Comparison of ENCODE assay signal across 8 cellular contexts in genomic region chr9:125521462-125522327, GRCh38.
DNase-seq lines count a peak whose midpoint lies in the region; FAIRE-seq and TF ChIP-seq lines count a peak whose summit lies in the region.

No MANE protein-coding gene starts in this region.

- no peaks in the 10 kb centered on the region for H3K36me3 ChIP-seq in testis (ENCODE audit: low read depth, missing control alignments)

- H3K27me3 ChIP-seq in testis, result no peaks in the 10 kb centered on the region

- intact Hi-C loops in lower leg skin (cut with DNase I; ENCODE audit: low total_unique reads), result no loop called here
- intact Hi-C loops in testis (cut with DNase I; ENCODE audit: low total_unique reads), result no loop called here

- peak; percentile 78 for FAIRE-seq in GM19239 (lab: Jason Lieb, UNC)

- no peaks in the 10 kb centered on the region for H3K9me3 ChIP-seq in testis

- H3K4me3 ChIP-seq in choroid plexus epithelial cell (ENCODE audit: low read depth, low read length), result no peak overlapping the region
- H3K4me3 ChIP-seq in lower leg skin (ENCODE audit: low read depth, poor library complexity, severe bottlenecking), result no peak overlapping the region
- H3K4me3 ChIP-seq in testis, result no peak overlapping the region

- H3K27ac ChIP-seq in testis, result no peak overlapping the region

- DNase-seq in GM19239 (ENCODE audit: insufficient read length, low spot score) (no peak), RPMI8226 (peak; percentile 23), choroid plexus epithelial cell (ENCODE audit: low read depth) (peak; percentile 96), pulmonary artery endothelial cell (ENCODE audit: low read depth, low spot score) (peak; percentile 71), lower leg skin (ENCODE audit: low spot score in 2 of 2) (no peak), NCI-H2029 treated with DMSO at 0.1 percent for 48 hours (lab: John Stamatoyannopoulos, UW) (no peak), testis (no peak), activated gamma-delta T cell (lab: John Stamatoyannopoulos, UW) (no peak)

- no peaks in the 10 kb centered on the region for H3K4me1 ChIP-seq in testis

- TF ChIP-seq POLR2A in lower leg skin (IDR thresholded peaks at IDR 0.05) (no peak), testis (IDR thresholded peaks at IDR 0.05) (no peak)

- 66% methylated on average over 3 of the region's 3 CpGs for WGBS in lower leg skin, 2 donors
- WGBS in testis, 2 donors, result 81 to 86% methylated on average over 3 of the region's 3 CpGs

- TF ChIP-seq CTCF in choroid plexus epithelial cell (conservative IDR thresholded peaks at IDR 0.05; ENCODE audit: low read depth, low read length), result no peak
- TF ChIP-seq CTCF in lower leg skin (IDR thresholded peaks at IDR 0.05), result no peak
- no peak for TF ChIP-seq CTCF in testis (IDR thresholded peaks at IDR 0.05)

Comparison
In these comparisons a context has a peak if more than half of its experiments do, and no peak if none do; other contexts are left out.
1. DNase-seq: peak in RPMI8226 (single experiment), choroid plexus epithelial cell (single experiment) and pulmonary artery endothelial cell (single experiment); none in GM19239 (single experiment), lower leg skin (0 of 2), NCI-H2029 treated with DMSO at 0.1 percent for 48 hours (single experiment), testis (single experiment) and activated gamma-delta T cell (single experiment).